In genomic region chr10:60976687-60977086, GRCh38 we compare ENCODE assay signal across 22 cellular contexts.
"Had no signal": no experiment of that assay in that cellular context is flagged by ENCODE, and none has a peak within 500 bp of the region (broad histone marks: within the 10 kb centered on the region; RNA-seq: fewer than 3 reads in every experiment).

No MANE protein-coding gene starts in this region.

- H3K9me3 ChIP-seq: esophagus squamous epithelium, mucosa of descending colon, pancreas, tibial artery, upper lobe of left lung, vagina had no signal

- H2AFZ ChIP-seq: hepatocyte, neural progenitor cell had no signal

- H3K4me3 ChIP-seq: esophagus squamous epithelium, hepatocyte, mucosa of descending colon, neural progenitor cell, pancreas, tibial artery, upper lobe of left lung, vagina had no signal

- H3K36me3 Mint-ChIP-seq: natural killer cell; neural progenitor cell; stimulated activated effector memory CD8-positive, alpha-beta T cell treated with anti-CD3 and anti-CD28 coated beads, Interleukin-12 subunit alpha, Interleukin-12 subunit beta, amount 100 ng/mL, for 72 hours had no signal

- H3K27ac ChIP-seq: esophagus squamous epithelium, foreskin keratinocyte, neural progenitor cell, tibial artery, upper lobe of left lung, vagina had no signal

- H3K36me3 ChIP-seq: esophagus squamous epithelium, neural progenitor cell, pancreas, tibial artery, upper lobe of left lung, vagina had no signal

- H3K27ac Mint-ChIP-seq: dendritic cell treated with granulocyte-macrophage colony-stimulating factor and Interleukin-4, amounts not matched to agents 40 ng/mL and 50 ng/mL, for 4 days; effector memory CD8-positive, alpha-beta T cell; natural killer cell; neural progenitor cell; progenitor cell of endocrine pancreas; stimulated activated effector memory CD8-positive, alpha-beta T cell treated with anti-CD3 and anti-CD28 coated beads, Interleukin-12 subunit alpha, Interleukin-12 subunit beta, amount 100 ng/mL, for 72 hours had no signal

- H3K9ac ChIP-seq: neural progenitor cell had no signal

- H3K27me3 ChIP-seq: esophagus squamous epithelium, foreskin keratinocyte, hepatocyte, neural progenitor cell, pancreas, tibial artery, upper lobe of left lung, vagina had no signal

- H3K79me2 ChIP-seq: hepatocyte had no signal

- H3K9me3 Mint-ChIP-seq: dendritic cell treated with granulocyte-macrophage colony-stimulating factor and Interleukin-4, amounts not matched to agents 40 ng/mL and 50 ng/mL, for 4 days; effector memory CD8-positive, alpha-beta T cell; natural killer cell; neural progenitor cell; stimulated activated effector memory CD8-positive, alpha-beta T cell treated with anti-CD3 and anti-CD28 coated beads, Interleukin-12 subunit alpha, Interleukin-12 subunit beta, amount 100 ng/mL, for 72 hours had no signal

- FAIRE-seq: colon, pancreas had no signal

- H3K4me3 Mint-ChIP-seq: dendritic cell treated with granulocyte-macrophage colony-stimulating factor and Interleukin-4, amounts not matched to agents 40 ng/mL and 50 ng/mL, for 4 days; effector memory CD8-positive, alpha-beta T cell; natural killer cell; neural progenitor cell; stimulated activated effector memory CD8-positive, alpha-beta T cell treated with anti-CD3 and anti-CD28 coated beads, Interleukin-12 subunit alpha, Interleukin-12 subunit beta, amount 100 ng/mL, for 72 hours had no signal

- H3K4me2 ChIP-seq: neural progenitor cell had no signal

- H3K4me1 Mint-ChIP-seq: natural killer cell; neural progenitor cell; stimulated activated effector memory CD8-positive, alpha-beta T cell treated with anti-CD3 and anti-CD28 coated beads, Interleukin-12 subunit alpha, Interleukin-12 subunit beta, amount 100 ng/mL, for 72 hours had no signal

- H3K4me1 ChIP-seq: neural progenitor cell, tibial artery, upper lobe of left lung, vagina had no signal

- H3K27me3 Mint-ChIP-seq: progenitor cell of endocrine pancreas had no signal

- DNase-seq: effector memory CD8-positive, alpha-beta T cell; esophagus squamous epithelium; foreskin keratinocyte; head of caudate nucleus; mammary epithelial cell; mucosa of descending colon; natural killer cell; nucleus accumbens; pancreas; right cardiac atrium; stimulated activated CD4-positive, alpha-beta T cell treated with anti-CD3 and anti-CD28 coated beads, Interleukin-4, amount 100 ng/mL, for 1 hour; stimulated activated CD8-positive, alpha-beta memory T cell treated with anti-CD3 and anti-CD28 coated beads, Interleukin-4, amount 100 ng/mL, for 48 hours; stimulated activated naive CD8-positive, alpha-beta T cell treated with anti-CD3 and anti-CD28 coated beads, Interleukin-15, Interleukin-2, amounts not matched to agents 100 U/mL and 50 U/mL, for 24 hours; tibial artery; upper lobe of left lung had no signal
